Comparison of ENCODE assay signal across 1 cellular context in the genomic region with DNA sequence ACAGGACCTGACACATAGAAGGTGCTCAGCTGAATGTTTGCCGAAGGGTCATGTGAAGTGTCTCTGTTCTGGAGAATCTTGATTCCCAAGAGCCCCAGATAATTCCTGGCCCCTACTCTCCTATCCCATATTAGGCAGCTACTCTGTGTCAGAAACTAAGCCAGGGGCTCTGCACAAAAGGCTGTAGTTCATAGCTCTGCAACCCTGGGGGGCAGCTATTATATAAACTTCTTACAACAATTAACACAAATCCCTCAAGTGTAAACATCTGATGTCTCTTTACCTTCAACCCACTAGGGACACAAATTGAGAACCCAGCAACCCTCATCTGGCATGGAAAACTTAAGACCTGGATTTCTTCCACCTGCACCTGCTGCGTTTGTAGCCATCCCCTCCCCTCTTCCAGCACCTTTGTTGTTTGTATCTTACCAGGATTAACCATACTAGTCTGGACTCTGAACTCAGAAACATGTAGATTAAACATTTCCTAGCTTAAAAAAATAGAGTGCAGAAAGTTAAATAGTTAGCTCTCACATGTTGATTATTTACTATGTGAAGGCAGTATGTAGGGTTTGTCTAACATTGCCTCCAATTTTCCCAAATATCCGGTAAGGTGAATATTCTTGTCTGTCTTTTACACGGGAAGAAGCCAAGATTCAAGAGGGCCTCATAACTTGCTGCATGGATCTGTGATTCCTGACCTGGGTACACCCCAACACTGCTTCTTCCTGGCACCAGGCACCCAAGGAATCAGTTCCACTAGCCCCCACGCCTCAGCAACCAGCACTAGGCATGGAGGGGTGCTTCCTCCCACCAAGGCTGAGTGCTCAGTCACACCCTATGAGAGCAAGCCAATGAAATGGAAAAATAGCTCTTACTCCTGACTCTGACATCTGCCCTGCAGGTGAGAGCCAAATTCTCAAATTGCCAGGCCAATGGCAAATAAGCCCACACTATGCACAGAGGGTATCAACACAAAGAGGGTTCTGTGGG.
A peak's percentile ranks its signal among the peaks of the same experiment; 100 is the strongest.
TF ChIP-seq lines count a peak whose summit lies in the region.

No MANE protein-coding gene starts in this region.

TF ChIP-seq in HepG2, 621 proteins besides CTCF, POLR2A, EP300 and RAD21 (continued from another document and continues in another):
- TF ChIP-seq, protein P1, sequence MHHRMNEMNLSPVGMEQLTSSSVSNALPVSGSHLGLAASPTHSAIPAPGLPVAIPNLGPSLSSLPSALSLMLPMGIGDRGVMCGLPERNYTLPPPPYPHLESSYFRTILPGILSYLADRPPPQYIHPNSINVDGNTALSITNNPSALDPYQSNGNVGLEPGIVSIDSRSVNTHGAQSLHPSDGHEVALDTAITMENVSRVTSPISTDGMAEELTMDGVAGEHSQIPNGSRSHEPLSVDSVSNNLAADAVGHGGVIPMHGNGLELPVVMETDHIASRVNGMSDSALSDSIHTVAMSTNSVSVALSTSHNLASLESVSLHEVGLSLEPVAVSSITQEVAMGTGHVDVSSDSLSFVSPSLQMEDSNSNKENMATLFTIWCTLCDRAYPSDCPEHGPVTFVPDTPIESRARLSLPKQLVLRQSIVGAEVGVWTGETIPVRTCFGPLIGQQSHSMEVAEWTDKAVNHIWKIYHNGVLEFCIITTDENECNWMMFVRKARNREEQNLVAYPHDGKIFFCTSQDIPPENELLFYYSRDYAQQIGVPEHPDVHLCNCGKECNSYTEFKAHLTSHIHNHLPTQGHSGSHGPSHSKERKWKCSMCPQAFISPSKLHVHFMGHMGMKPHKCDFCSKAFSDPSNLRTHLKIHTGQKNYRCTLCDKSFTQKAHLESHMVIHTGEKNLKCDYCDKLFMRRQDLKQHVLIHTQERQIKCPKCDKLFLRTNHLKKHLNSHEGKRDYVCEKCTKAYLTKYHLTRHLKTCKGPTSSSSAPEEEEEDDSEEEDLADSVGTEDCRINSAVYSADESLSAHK (CRISPR knock-in tag; IDR thresholded peaks at IDR 0.05; ENCODE audit: borderline replicate concordance), result no peak
- TF ChIP-seq CREM (IDR thresholded peaks at IDR 0.05), result peak; percentile 45; the same call in 1 of the 2 replicates
- TF ChIP-seq CREM (CRISPR knock-in tag; IDR thresholded peaks at IDR 0.05), result no peak
- TF ChIP-seq GTF3A (CRISPR knock-in tag; conservative IDR thresholded peaks at IDR 0.05), result no peak
- TF ChIP-seq ZNF839 (CRISPR knock-in tag; IDR thresholded peaks at IDR 0.05; ENCODE audit: borderline replicate concordance), result no peak
- no peak for TF ChIP-seq NAIF1 (CRISPR knock-in tag; IDR thresholded peaks at IDR 0.05; ENCODE audit: borderline replicate concordance)
- TF ChIP-seq SRY (CRISPR knock-in tag; IDR thresholded peaks at IDR 0.05), result no peak
- TF ChIP-seq JUND (CRISPR knock-in tag; IDR thresholded peaks at IDR 0.05), result no peak
- TF ChIP-seq, protein P2, sequence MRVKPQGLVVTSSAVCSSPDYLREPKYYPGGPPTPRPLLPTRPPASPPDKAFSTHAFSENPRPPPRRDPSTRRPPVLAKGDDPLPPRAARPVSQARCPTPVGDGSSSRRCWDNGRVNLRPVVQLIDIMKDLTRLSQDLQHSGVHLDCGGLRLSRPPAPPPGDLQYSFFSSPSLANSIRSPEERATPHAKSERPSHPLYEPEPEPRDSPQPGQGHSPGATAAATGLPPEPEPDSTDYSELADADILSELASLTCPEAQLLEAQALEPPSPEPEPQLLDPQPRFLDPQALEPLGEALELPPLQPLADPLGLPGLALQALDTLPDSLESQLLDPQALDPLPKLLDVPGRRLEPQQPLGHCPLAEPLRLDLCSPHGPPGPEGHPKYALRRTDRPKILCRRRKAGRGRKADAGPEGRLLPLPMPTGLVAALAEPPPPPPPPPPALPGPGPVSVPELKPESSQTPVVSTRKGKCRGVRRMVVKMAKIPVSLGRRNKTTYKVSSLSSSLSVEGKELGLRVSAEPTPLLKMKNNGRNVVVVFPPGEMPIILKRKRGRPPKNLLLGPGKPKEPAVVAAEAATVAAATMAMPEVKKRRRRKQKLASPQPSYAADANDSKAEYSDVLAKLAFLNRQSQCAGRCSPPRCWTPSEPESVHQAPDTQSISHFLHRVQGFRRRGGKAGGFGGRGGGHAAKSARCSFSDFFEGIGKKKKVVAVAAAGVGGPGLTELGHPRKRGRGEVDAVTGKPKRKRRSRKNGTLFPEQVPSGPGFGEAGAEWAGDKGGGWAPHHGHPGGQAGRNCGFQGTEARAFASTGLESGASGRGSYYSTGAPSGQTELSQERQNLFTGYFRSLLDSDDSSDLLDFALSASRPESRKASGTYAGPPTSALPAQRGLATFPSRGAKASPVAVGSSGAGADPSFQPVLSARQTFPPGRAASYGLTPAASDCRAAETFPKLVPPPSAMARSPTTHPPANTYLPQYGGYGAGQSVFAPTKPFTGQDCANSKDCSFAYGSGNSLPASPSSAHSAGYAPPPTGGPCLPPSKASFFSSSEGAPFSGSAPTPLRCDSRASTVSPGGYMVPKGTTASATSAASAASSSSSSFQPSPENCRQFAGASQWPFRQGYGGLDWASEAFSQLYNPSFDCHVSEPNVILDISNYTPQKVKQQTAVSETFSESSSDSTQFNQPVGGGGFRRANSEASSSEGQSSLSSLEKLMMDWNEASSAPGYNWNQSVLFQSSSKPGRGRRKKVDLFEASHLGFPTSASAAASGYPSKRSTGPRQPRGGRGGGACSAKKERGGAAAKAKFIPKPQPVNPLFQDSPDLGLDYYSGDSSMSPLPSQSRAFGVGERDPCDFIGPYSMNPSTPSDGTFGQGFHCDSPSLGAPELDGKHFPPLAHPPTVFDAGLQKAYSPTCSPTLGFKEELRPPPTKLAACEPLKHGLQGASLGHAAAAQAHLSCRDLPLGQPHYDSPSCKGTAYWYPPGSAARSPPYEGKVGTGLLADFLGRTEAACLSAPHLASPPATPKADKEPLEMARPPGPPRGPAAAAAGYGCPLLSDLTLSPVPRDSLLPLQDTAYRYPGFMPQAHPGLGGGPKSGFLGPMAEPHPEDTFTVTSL (CRISPR knock-in tag; IDR thresholded peaks at IDR 0.05; ENCODE audit: borderline replicate concordance), result no peak; the same call in 1 of the 2 replicates
- TF ChIP-seq RFXAP (CRISPR knock-in tag; IDR thresholded peaks at IDR 0.05; ENCODE audit: borderline replicate concordance), result no peak
- TF ChIP-seq ZNF230 (CRISPR knock-in tag; IDR thresholded peaks at IDR 0.05), result 0 out of 2 replicates have a peak, but pooled peaks have one; percentile 39
- TF ChIP-seq KDM6A (CRISPR knock-in tag; IDR thresholded peaks at IDR 0.05; ENCODE audit: low read depth), result peak; percentile 69
- TF ChIP-seq ZFX (CRISPR knock-in tag; IDR thresholded peaks at IDR 0.05; ENCODE audit: low read depth), result peak; percentile 26; the same call in 1 of the 2 replicates
- TF ChIP-seq, protein P3, sequence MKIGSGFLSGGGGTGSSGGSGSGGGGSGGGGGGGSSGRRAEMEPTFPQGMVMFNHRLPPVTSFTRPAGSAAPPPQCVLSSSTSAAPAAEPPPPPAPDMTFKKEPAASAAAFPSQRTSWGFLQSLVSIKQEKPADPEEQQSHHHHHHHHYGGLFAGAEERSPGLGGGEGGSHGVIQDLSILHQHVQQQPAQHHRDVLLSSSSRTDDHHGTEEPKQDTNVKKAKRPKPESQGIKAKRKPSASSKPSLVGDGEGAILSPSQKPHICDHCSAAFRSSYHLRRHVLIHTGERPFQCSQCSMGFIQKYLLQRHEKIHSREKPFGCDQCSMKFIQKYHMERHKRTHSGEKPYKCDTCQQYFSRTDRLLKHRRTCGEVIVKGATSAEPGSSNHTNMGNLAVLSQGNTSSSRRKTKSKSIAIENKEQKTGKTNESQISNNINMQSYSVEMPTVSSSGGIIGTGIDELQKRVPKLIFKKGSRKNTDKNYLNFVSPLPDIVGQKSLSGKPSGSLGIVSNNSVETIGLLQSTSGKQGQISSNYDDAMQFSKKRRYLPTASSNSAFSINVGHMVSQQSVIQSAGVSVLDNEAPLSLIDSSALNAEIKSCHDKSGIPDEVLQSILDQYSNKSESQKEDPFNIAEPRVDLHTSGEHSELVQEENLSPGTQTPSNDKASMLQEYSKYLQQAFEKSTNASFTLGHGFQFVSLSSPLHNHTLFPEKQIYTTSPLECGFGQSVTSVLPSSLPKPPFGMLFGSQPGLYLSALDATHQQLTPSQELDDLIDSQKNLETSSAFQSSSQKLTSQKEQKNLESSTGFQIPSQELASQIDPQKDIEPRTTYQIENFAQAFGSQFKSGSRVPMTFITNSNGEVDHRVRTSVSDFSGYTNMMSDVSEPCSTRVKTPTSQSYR (CRISPR knock-in tag; IDR thresholded peaks at IDR 0.05; ENCODE audit: borderline replicate concordance), result no peak
- no peak for TF ChIP-seq ZNF790 (CRISPR knock-in tag; IDR thresholded peaks at IDR 0.05; ENCODE audit: borderline replicate concordance)
- TF ChIP-seq, protein P4, sequence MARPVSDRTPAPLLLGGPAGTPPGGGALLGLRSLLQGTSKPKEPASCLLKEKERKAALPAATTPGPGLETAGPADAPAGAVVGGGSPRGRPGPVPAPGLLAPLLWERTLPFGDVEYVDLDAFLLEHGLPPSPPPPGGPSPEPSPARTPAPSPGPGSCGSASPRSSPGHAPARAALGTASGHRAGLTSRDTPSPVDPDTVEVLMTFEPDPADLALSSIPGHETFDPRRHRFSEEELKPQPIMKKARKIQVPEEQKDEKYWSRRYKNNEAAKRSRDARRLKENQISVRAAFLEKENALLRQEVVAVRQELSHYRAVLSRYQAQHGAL (CRISPR knock-in tag; IDR thresholded peaks at IDR 0.05; ENCODE audit: not compliant biosample characterization), result no peak
- TF ChIP-seq, protein P5, sequence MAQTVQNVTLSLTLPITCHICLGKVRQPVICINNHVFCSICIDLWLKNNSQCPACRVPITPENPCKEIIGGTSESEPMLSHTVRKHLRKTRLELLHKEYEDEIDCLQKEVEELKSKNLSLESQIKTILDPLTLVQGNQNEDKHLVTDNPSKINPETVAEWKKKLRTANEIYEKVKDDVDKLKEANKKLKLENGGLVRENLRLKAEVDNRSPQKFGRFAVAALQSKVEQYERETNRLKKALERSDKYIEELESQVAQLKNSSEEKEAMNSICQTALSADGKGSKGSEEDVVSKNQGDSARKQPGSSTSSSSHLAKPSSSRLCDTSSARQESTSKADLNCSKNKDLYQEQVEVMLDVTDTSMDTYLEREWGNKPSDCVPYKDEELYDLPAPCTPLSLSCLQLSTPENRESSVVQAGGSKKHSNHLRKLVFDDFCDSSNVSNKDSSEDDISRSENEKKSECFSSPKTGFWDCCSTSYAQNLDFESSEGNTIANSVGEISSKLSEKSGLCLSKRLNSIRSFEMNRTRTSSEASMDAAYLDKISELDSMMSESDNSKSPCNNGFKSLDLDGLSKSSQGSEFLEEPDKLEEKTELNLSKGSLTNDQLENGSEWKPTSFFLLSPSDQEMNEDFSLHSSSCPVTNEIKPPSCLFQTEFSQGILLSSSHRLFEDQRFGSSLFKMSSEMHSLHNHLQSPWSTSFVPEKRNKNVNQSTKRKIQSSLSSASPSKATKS (CRISPR knock-in tag; IDR thresholded peaks at IDR 0.05), result no peak
- peak; percentile 48; the same call in 1 of the 2 replicates for TF ChIP-seq HDAC1 (CRISPR knock-in tag; IDR thresholded peaks at IDR 0.05)
- TF ChIP-seq ZFP36L1 (CRISPR knock-in tag; IDR thresholded peaks at IDR 0.05), result 0 out of 2 replicates have a peak, but pooled peaks have one; percentile 28
- no peak; the same call in 1 of the 2 replicates for TF ChIP-seq KAT8 (CRISPR knock-in tag; IDR thresholded peaks at IDR 0.05)
- TF ChIP-seq ZNF75D (CRISPR knock-in tag; IDR thresholded peaks at IDR 0.05; ENCODE audit: borderline replicate concordance), result no peak
- 0 out of 2 replicates have a peak, but pooled peaks have one; percentile 21 for TF ChIP-seq ZNF670 (CRISPR knock-in tag; IDR thresholded peaks at IDR 0.05; ENCODE audit: borderline replicate concordance)
- TF ChIP-seq ZNF17 (CRISPR knock-in tag; IDR thresholded peaks at IDR 0.05), result no peak
- TF ChIP-seq ZNF432 (CRISPR knock-in tag; IDR thresholded peaks at IDR 0.05; ENCODE audit: borderline replicate concordance), result no peak
- no peak for TF ChIP-seq ZNF83 (CRISPR knock-in tag; IDR thresholded peaks at IDR 0.05; ENCODE audit: borderline replicate concordance)
- TF ChIP-seq, protein P6, sequence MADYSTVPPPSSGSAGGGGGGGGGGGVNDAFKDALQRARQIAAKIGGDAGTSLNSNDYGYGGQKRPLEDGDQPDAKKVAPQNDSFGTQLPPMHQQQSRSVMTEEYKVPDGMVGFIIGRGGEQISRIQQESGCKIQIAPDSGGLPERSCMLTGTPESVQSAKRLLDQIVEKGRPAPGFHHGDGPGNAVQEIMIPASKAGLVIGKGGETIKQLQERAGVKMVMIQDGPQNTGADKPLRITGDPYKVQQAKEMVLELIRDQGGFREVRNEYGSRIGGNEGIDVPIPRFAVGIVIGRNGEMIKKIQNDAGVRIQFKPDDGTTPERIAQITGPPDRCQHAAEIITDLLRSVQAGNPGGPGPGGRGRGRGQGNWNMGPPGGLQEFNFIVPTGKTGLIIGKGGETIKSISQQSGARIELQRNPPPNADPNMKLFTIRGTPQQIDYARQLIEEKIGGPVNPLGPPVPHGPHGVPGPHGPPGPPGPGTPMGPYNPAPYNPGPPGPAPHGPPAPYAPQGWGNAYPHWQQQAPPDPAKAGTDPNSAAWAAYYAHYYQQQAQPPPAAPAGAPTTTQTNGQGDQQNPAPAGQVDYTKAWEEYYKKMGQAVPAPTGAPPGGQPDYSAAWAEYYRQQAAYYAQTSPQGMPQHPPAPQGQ (CRISPR knock-in tag; IDR thresholded peaks at IDR 0.05; ENCODE audit: borderline replicate concordance), result no peak
- no peak for TF ChIP-seq ISX (CRISPR knock-in tag; conservative IDR thresholded peaks at IDR 0.05)
- TF ChIP-seq RCOR2 (CRISPR knock-in tag; IDR thresholded peaks at IDR 0.05), result 0 out of 2 replicates have a peak, but pooled peaks have one; percentile 18
- TF ChIP-seq PHF8 (CRISPR knock-in tag; IDR thresholded peaks at IDR 0.05), result no peak
- TF ChIP-seq ARHGAP35 (CRISPR knock-in tag; IDR thresholded peaks at IDR 0.05; ENCODE audit: borderline replicate concordance), result no peak
- TF ChIP-seq ZNF3 (CRISPR knock-in tag; IDR thresholded peaks at IDR 0.05), result no peak
- TF ChIP-seq, protein P7, sequence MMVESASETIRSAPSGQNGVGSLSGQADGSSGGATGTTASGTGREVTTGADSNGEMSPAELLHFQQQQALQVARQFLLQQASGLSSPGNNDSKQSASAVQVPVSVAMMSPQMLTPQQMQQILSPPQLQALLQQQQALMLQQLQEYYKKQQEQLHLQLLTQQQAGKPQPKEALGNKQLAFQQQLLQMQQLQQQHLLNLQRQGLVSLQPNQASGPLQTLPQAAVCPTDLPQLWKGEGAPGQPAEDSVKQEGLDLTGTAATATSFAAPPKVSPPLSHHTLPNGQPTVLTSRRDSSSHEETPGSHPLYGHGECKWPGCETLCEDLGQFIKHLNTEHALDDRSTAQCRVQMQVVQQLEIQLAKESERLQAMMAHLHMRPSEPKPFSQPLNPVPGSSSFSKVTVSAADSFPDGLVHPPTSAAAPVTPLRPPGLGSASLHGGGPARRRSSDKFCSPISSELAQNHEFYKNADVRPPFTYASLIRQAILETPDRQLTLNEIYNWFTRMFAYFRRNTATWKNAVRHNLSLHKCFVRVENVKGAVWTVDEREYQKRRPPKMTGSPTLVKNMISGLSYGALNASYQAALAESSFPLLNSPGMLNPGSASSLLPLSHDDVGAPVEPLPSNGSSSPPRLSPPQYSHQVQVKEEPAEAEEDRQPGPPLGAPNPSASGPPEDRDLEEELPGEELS (CRISPR knock-in tag; IDR thresholded peaks at IDR 0.05), result peak; percentile 62; the same call in 1 of the 2 replicates
- TF ChIP-seq, protein P8, sequence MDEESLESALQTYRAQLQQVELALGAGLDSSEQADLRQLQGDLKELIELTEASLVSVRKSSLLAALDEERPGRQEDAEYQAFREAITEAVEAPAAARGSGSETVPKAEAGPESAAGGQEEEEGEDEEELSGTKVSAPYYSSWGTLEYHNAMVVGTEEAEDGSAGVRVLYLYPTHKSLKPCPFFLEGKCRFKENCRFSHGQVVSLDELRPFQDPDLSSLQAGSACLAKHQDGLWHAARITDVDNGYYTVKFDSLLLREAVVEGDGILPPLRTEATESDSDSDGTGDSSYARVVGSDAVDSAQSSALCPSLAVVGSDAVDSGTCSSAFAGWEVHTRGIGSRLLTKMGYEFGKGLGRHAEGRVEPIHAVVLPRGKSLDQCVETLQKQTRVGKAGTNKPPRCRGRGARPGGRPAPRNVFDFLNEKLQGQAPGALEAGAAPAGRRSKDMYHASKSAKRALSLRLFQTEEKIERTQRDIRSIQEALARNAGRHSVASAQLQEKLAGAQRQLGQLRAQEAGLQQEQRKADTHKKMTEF (CRISPR knock-in tag; IDR thresholded peaks at IDR 0.05), result 0 out of 2 replicates have a peak, but pooled peaks have one; percentile 44
